Comparison of ENCODE assay signal across 8 cellular contexts in genomic region chr7:105013818-105014724, GRCh38. TPM values are rescaled to one million over a fixed set of nuclear protein-coding genes. Genes with fewer than 3 reads are reported as not detected.
A peak's percentile ranks its signal among the peaks of the same experiment; 100 is the strongest.
DNase-seq lines count a peak whose midpoint lies in the region; ATAC-seq, FAIRE-seq and TF ChIP-seq lines count a peak whose summit lies in the region.

KMT2E (plus strand) TSS chr7:105014205; CDS start chr7:105040953, 26,748 bp downstream.

- TF ChIP-seq EP300 in A549 (IDR thresholded peaks at IDR 0.05), result no peak

- peaks cover 52% of the 10 kb centered on the region for H3K4me1 Mint-ChIP-seq in central memory CD8-positive, alpha-beta T cell

- ATAC-seq in A549, result peak; percentile 57 to 65
- peak; percentile 19 for ATAC-seq in GM18858 (IDR thresholded peaks at IDR 0.05; ENCODE audit: unreplicated experiment)
- peak; percentile 26 for ATAC-seq in HG03103 (IDR thresholded peaks at IDR 0.05; ENCODE audit: low read depth, unreplicated experiment)
- peak; percentile 37 to 40 for ATAC-seq in activated CD4-positive, CD25-positive, alpha-beta regulatory T cell treated with anti-CD3 and anti-CD28 coated beads, Interleukin-2, amount 50 U/mL, for 24 hours
- peak; percentile 37 for ATAC-seq in central memory CD8-positive, alpha-beta T cell (replicated peaks; ENCODE audit: extremely low read depth, poor library complexity, severe bottlenecking)

- H3K4me1 ChIP-seq in A549, result peaks cover 49% of the 10 kb centered on the region

- H3K27ac Mint-ChIP-seq in central memory CD8-positive, alpha-beta T cell (ENCODE audit: low read depth), result peak within 1 kb of the TSS; percentile 100

- peak within 1 kb of the TSS; percentile 90 for H3K4me2 ChIP-seq in A549

- POLR2A ChIA-PET in A549 (lab: Yijun Ruan, JAX), result interaction anchor here (0.7 to 10.5 kb wide), 14 partner anchors 11 to 518 kb away, joined by 3 to 132 read pairs (median 4); partner anchors contain the start of genes RINT1 and SRPK2

- H3K27ac ChIP-seq in A549, result peak within 1 kb of the TSS; percentile 99 to 100

- CTCF ChIA-PET in A549 (lab: Yijun Ruan, JAX), result interaction anchor here (0.6 to 3.1 kb wide), 12 partner anchors 9 to 313 kb away, joined by 3 to 13 read pairs (median 4); no protein-coding TSS in a partner anchor

- peaks cover 56% of the 10 kb centered on the region for H3K36me3 Mint-ChIP-seq in central memory CD8-positive, alpha-beta T cell (ENCODE audit: insufficient read depth)

- TF ChIP-seq CTCF in A549 (IDR thresholded peaks at IDR 0.05) (no peak), kidney epithelial cell (IDR thresholded peaks at IDR 0.05; ENCODE audit: insufficient read depth, low read length, poor library complexity, severe bottlenecking) (no peak)

- H3K36me3 ChIP-seq in kidney epithelial cell (ENCODE audit: control insufficient read depth, insufficient read depth, low read length), result no peaks in the 10 kb centered on the region

- no peaks in the 10 kb centered on the region for H3K9me3 ChIP-seq in A549

- FAIRE-seq in A549 (lab: Jason Lieb, UNC), result no peak

- no peak for TF ChIP-seq RAD21 in A549 (conservative IDR thresholded peaks at IDR 0.05 in 1 of 2, IDR thresholded peaks at IDR 0.05 in 1 of 2)

- H3K27me3 ChIP-seq in kidney epithelial cell (ENCODE audit: control insufficient read depth, insufficient read depth, low read length), result no peaks in the 10 kb centered on the region

- DNase-seq in A549 (ENCODE audit: low read depth in 1 of 2, low spot score in 1 of 2) (peak; percentile 64 to 84), NCI-H226 (peak; percentile 79), kidney epithelial cell (ENCODE audit: low read depth) (no peak)
- peak; percentile 85 to 92 for DNase-seq in central memory CD8-positive, alpha-beta T cell (ENCODE audit: low spot score in 2 of 2)
- peak; percentile 82 to 85 for DNase-seq in stimulated activated CD4-positive, alpha-beta T cell treated with anti-CD3 and anti-CD28 coated beads, Interleukin-15, amount 100 ng/mL, for 48 hours (ENCODE audit: low read depth in 2 of 2)

- under 1% methylated on average over 30 of the region's 70 CpGs for WGBS in A549 (ENCODE audit: missing lambda C conversion rate)

- H3K27me3 Mint-ChIP-seq in central memory CD8-positive, alpha-beta T cell, result no peaks in the 10 kb centered on the region

- H3K9me3 Mint-ChIP-seq in central memory CD8-positive, alpha-beta T cell, result no peaks in the 10 kb centered on the region

- H3K4me3 Mint-ChIP-seq in central memory CD8-positive, alpha-beta T cell, result peak within 1 kb of the TSS; percentile 98

- H3K4me3 ChIP-seq in A549 (peak within 1 kb of the TSS; percentile 90), kidney epithelial cell (ENCODE audit: low read depth, low read length) (peak within 1 kb of the TSS; percentile 98)

- TF ChIP-seq POLR2A in A549 (IDR thresholded peaks at IDR 0.05; ENCODE audit: low read length), result peak; percentile 45; the same call in 1 of the 2 replicates

TF ChIP-seq in A549, 52 proteins besides CTCF, POLR2A, EP300 and RAD21:
- TF ChIP-seq, protein P1, sequence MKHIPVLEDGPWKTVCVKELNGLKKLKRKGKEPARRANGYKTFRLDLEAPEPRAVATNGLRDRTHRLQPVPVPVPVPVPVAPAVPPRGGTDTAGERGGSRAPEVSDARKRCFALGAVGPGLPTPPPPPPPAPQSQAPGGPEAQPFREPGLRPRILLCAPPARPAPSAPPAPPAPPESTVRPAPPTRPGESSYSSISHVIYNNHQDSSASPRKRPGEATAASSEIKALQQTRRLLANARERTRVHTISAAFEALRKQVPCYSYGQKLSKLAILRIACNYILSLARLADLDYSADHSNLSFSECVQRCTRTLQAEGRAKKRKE (CRISPR knock-in tag; IDR thresholded peaks at IDR 0.05; ENCODE audit: low read depth), result 0 out of 2 replicates have a peak, but pooled peaks have one; percentile 16
- TF ChIP-seq TFCP2L1 (CRISPR knock-in tag; IDR thresholded peaks at IDR 0.05) (peak; percentile 52; the same call in 1 of the 2 replicates), EHF (CRISPR knock-in tag; IDR thresholded peaks at IDR 0.05) (0 out of 2 replicates have a peak, but pooled peaks have one; percentile 65), MAX (IDR thresholded peaks at IDR 0.05) (peak; percentile 81), RFX5 (IDR thresholded peaks at IDR 0.05) (no peak), GATA3 (IDR thresholded peaks at IDR 0.05; ENCODE audit: borderline replicate concordance) (0 out of 2 replicates have a peak, but pooled peaks have one; percentile 25), EHMT2 (IDR thresholded peaks at IDR 0.05; ENCODE audit: low read depth) (no peak), JUN (IDR thresholded peaks at IDR 0.05) (peak in 1 of 2 experiments; percentile 65; a peak in 4 of 5 replicates), FOSL2 (IDR thresholded peaks at IDR 0.05) (no peak), FOSL2 (CRISPR knock-in tag; IDR thresholded peaks at IDR 0.05) (no peak), RARB (CRISPR knock-in tag; IDR thresholded peaks at IDR 0.05) (0 out of 2 replicates have a peak, but pooled peaks have one; percentile 19), ZSCAN20 (CRISPR knock-in tag; IDR thresholded peaks at IDR 0.05) (peak; percentile 14; the same call in 1 of the 2 replicates)
- TF ChIP-seq, protein P2, sequence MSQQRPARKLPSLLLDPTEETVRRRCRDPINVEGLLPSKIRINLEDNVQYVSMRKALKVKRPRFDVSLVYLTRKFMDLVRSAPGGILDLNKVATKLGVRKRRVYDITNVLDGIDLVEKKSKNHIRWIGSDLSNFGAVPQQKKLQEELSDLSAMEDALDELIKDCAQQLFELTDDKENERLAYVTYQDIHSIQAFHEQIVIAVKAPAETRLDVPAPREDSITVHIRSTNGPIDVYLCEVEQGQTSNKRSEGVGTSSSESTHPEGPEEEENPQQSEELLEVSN (IDR thresholded peaks at IDR 0.05; ENCODE audit: borderline replicate concordance, low read depth), result peak; percentile 16; the same call in 1 of the 2 replicates

RNA-seq across cellular contexts. Expression of gene KMT2E, which starts in this region (rescaled TPM):
- 9.4 and 30.2 TPM in 2 replicates for polyA plus RNA-seq in A549 (2011; rRNA removed)
- 3.6 and 4.6 TPM in 2 replicates for polyA plus RNA-seq in A549 (2012; cell fraction: cytosol; rRNA removed)
- polyA plus RNA-seq in A549 (2012; cell fraction: nucleus; rRNA removed), result 4.9 and 13.6 TPM in 2 replicates
- 17.2 to 23.4 TPM (median 19.3 TPM) in 3 replicates for polyA plus RNA-seq in A549 (2017; fragmentation: RNase III; extraction: RNeasy Plus Mini Kit Qiagen cat#74134 plus additional on column Dnase treatment)
- 56.7 and 57.6 TPM in 2 replicates for polyA minus RNA-seq in A549 (2011; rRNA and poly(A)+ RNA removed)
- total RNA-seq in kidney epithelial cell, result 31.8 and 36.3 TPM in 2 replicates
